Comparison of ENCODE assay signal across 1 cellular context in genomic region chr13:42266464-42266863, GRCh38.
TF ChIP-seq lines count a peak whose summit lies in the region.

No MANE protein-coding gene starts in this region.

TF ChIP-seq in endothelial cell of umbilical vein, 7 proteins besides CTCF, POLR2A, EP300 and RAD21 (continued from another document):
- TF ChIP-seq FOS (IDR thresholded peaks at IDR 0.05; ENCODE audit: borderline replicate concordance, insufficient read depth, low read length) (peak; percentile 20), GATA2 (IDR thresholded peaks at IDR 0.05; ENCODE audit: insufficient read depth, insufficient read length, low read depth, low read length) (peak; percentile 35), MAX (IDR thresholded peaks at IDR 0.05; ENCODE audit: insufficient read depth, insufficient read length) (no peak), EZH2 (IDR thresholded peaks at IDR 0.05; ENCODE audit: borderline replicate concordance, low read depth, low read length, severe bottlenecking) (no peak), MYC (IDR thresholded peaks at IDR 0.05; ENCODE audit: low read depth, low read length) (no peak)
